ENCODE assay signal across 15 cellular contexts in genomic region chr21:25465263-25465662, GRCh38.
"Had no signal": no experiment of that assay in that cellular context is flagged by ENCODE, and none has a peak within 500 bp of the region (broad histone marks: within the 10 kb centered on the region; RNA-seq: fewer than 3 reads in every experiment).

No MANE protein-coding gene starts in this region.

- H3K4me1 Mint-ChIP-seq: neural progenitor cell had no signal

- H3K4me3 ChIP-seq: dorsolateral prefrontal cortex, hepatocyte, neural progenitor cell, upper lobe of left lung had no signal

- H3K27me3 ChIP-seq: brain microvascular endothelial cell, dorsolateral prefrontal cortex, hepatocyte, neural progenitor cell, upper lobe of left lung had no signal

- H3K4me1 ChIP-seq: neural progenitor cell, upper lobe of left lung had no signal

- H3K27me3 Mint-ChIP-seq: memory B cell, progenitor cell of endocrine pancreas had no signal

- H3K36me3 Mint-ChIP-seq: memory B cell, neural progenitor cell had no signal

- H3K36me3 ChIP-seq: brain microvascular endothelial cell, neural progenitor cell, upper lobe of left lung had no signal

- H3K9me3 ChIP-seq: SK-N-SH, upper lobe of left lung had no signal

- H3K9me3 Mint-ChIP-seq: memory B cell, neural progenitor cell had no signal

- H3K27ac ChIP-seq: brain microvascular endothelial cell, dorsolateral prefrontal cortex, hepatocyte, neural progenitor cell, upper lobe of left lung had no signal

- DNase-seq: activated CD4-positive, alpha-beta T cell treated with anti-CD3 and anti-CD28 coated beads, Interleukin-2, amount 50 U/mL, for 4 hours; activated CD8-positive, alpha-beta memory T cell treated with anti-CD3 and anti-CD28 coated beads, Interleukin-2, amount 50 U/mL, for 48 hours; activated gamma-delta T cell; aorta; brain microvascular endothelial cell; central memory CD4-positive, alpha-beta T cell; dorsolateral prefrontal cortex; SK-N-SH; stimulated activated naive CD4-positive, alpha-beta T cell treated with Interleukin-2 at 50 U/mL for 16 hours; T1000; upper lobe of left lung had no signal

- H3K4me3 Mint-ChIP-seq: memory B cell, neural progenitor cell had no signal

- H3K27ac Mint-ChIP-seq: memory B cell, neural progenitor cell, progenitor cell of endocrine pancreas had no signal
